In genomic region chr12:27780612-27781408, GRCh38 we compare ENCODE assay signal across 1 cellular context.
A peak's percentile ranks its signal among the peaks of the same experiment; 100 is the strongest.
TF ChIP-seq lines count a peak whose summit lies in the region.

No MANE protein-coding gene starts in this region.

TF ChIP-seq in WTC11, 78 proteins besides CTCF, POLR2A, EP300 and RAD21 (continued from another document):
- peak; percentile 46; the same call in 1 of the 2 replicates for TF ChIP-seq ZNF281 (CRISPR knock-in tag; IDR thresholded peaks at IDR 0.05)
- TF ChIP-seq TEAD1 (CRISPR knock-in tag; IDR thresholded peaks at IDR 0.05) = 0 out of 2 replicates have a peak, but pooled peaks have one; percentile 5
- no peak for TF ChIP-seq TEAD4 (CRISPR knock-in tag; IDR thresholded peaks at IDR 0.05)
- 0 out of 2 replicates have a peak, but pooled peaks have one; percentile 12 for TF ChIP-seq NFE2L1 (CRISPR knock-in tag; IDR thresholded peaks at IDR 0.05)
